17 cellular contexts compared by ENCODE assay signal in the genomic region with DNA sequence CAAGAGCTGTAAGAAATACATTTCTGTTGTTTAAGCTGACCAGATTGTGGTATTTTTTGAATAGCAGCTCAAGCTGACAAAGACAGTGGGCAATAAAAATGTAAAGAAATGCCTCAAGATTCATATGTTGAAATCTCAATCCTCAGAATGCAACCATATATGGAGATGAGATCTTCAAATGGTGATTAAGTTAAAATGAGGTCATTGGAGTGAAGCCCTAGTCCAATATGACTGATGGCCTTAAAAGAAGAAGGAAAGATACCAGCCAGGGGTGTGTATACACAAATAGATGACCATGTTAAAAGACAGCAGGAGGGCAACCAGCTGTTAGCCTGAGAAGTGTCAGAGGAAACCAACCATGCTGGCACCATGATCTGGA. TPM values are rescaled to one million over a fixed set of nuclear protein-coding genes. Genes with fewer than 3 reads are reported as not detected.
"Had no signal": no experiment of that assay in that cellular context is flagged by ENCODE, and none has a peak within 500 bp of the region (broad histone marks: within the 10 kb centered on the region; RNA-seq: fewer than 3 reads in every experiment).

No MANE protein-coding gene starts in this region.

- DNase-seq: activated B cell treated with CpG ODN at 0.5 μM for 24 hours; activated CD4-positive, alpha-beta T cell treated with anti-CD3 and anti-CD28 coated beads, Interleukin-2, amount 10 ng/mL, durations not matched to agents 24 days and 14 days; activated CD8-positive, alpha-beta memory T cell treated with anti-CD3 and anti-CD28 coated beads, Interleukin-2, amount 50 U/mL, for 48 hours; activated gamma-delta T cell treated with Interleukin-2 at 50 U/mL for 16 hours; activated naive CD8-positive, alpha-beta T cell treated with anti-CD3 and anti-CD28 coated beads for 36 hours; central memory CD4-positive, alpha-beta T cell; effector CD4-positive, alpha-beta T cell; esophagus squamous epithelium; foreskin keratinocyte; glutamatergic neuron; mesendoderm; nephron progenitor cell; right lobe of liver; stimulated activated naive CD8-positive, alpha-beta T cell treated with anti-CD3 and anti-CD28 coated beads, Interleukin-15, Interleukin-2, amounts not matched to agents 100 U/mL and 50 U/mL, for 24 hours had no signal

- ATAC-seq: foreskin keratinocyte; right lobe of liver; stimulated activated naive CD8-positive, alpha-beta T cell treated with anti-CD3 and anti-CD28 coated beads, Interleukin-15, Interleukin-2, amounts not matched to agents 100 U/mL and 50 U/mL, for 24 hours had no signal

- H3K9me3 ChIP-seq: right lobe of liver had no signal

- H3K27me3 ChIP-seq: right lobe of liver had no signal

- H3K27ac ChIP-seq: coronary artery, esophagus squamous epithelium, foreskin keratinocyte, right lobe of liver had no signal

- H3K4me3 ChIP-seq: coronary artery, esophagus squamous epithelium, right lobe of liver, smooth muscle cell had no signal

- H3K4me1 ChIP-seq: esophagus squamous epithelium, foreskin keratinocyte had no signal

- H3K4me2 ChIP-seq: smooth muscle cell had no signal

- H3K36me3 ChIP-seq: esophagus squamous epithelium, right lobe of liver had no signal

RNA-seq across cellular contexts. Expression of gene DDO, which starts 7.1 kb away (rescaled TPM):
- total RNA-seq: activated B cell treated with CpG ODN at 0.5 μM for 24 hours; activated CD4-positive, alpha-beta T cell treated with anti-CD3 and anti-CD28 coated beads, Interleukin-2, amount 10 ng/mL, durations not matched to agents 24 days and 14 days; activated naive CD8-positive, alpha-beta T cell treated with anti-CD3 and anti-CD28 coated beads for 36 hours; foreskin keratinocyte; smooth muscle cell had no signal

RNA-seq across cellular contexts. Expression of gene SLC22A16, which starts 54.0 kb away (rescaled TPM):
- total RNA-seq: activated B cell treated with CpG ODN at 0.5 μM for 24 hours; activated CD4-positive, alpha-beta T cell treated with anti-CD3 and anti-CD28 coated beads, Interleukin-2, amount 10 ng/mL, durations not matched to agents 24 days and 14 days; activated naive CD8-positive, alpha-beta T cell treated with anti-CD3 and anti-CD28 coated beads for 36 hours; foreskin keratinocyte; pulmonary artery endothelial cell; smooth muscle cell had no signal
